Comparison of ENCODE assay signal across 8 cellular contexts in the genomic region with DNA sequence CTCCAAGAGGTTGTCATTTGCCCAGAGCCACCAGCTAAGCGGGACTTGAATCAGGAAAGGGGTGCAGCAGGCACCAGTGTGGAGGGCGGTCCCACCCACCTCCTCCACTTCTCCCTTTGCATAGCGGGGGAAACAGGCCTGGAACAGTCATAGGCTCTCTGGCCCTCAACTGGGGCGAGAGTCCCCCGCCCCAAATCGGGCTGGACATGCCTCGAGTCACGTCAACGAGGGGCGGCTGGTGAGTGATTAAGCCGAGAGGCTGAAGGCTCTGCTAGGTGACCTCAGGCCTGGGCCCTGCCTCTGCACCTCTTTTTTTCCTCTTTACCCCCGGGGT. TPM values are rescaled to one million over a fixed set of nuclear protein-coding genes. Genes with fewer than 3 reads are reported as not detected.
A peak's percentile ranks its signal among the peaks of the same experiment; 100 is the strongest.
DNase-seq lines count a peak whose midpoint lies in the region; ATAC-seq, FAIRE-seq and TF ChIP-seq lines count a peak whose summit lies in the region.

No MANE protein-coding gene starts in this region.

- peaks cover 64% of the 10 kb centered on the region for H3K36me3 Mint-ChIP-seq in central memory CD8-positive, alpha-beta T cell (ENCODE audit: insufficient read depth)

- H3K4me3 ChIP-seq in lung, result peak overlapping the region; percentile 25
- H3K4me3 ChIP-seq in urinary bladder (ENCODE audit: low read depth, low read length), result peak overlapping the region; percentile 31

- no peak for DNase-seq in HTR-8/SVneo (ENCODE audit: insufficient read length, low spot score)
- no peak for DNase-seq in central memory CD8-positive, alpha-beta T cell (ENCODE audit: low spot score in 2 of 2)
- no peak for DNase-seq in lung (ENCODE audit: low spot score)
- DNase-seq in GF-D8 (lab: John Stamatoyannopoulos, UW), result no peak
- no peak for DNase-seq in middle frontal gyrus (ENCODE audit: extremely low spot score, low spot score)
- DNase-seq in GM19238 (ENCODE audit: insufficient read length, low spot score), result no peak

- FAIRE-seq in HTR-8/SVneo (lab: Jason Lieb, UNC), result peak; percentile 33

- no peaks in the 10 kb centered on the region for H3K27me3 ChIP-seq in lung (ENCODE audit: control insufficient read depth, insufficient read depth)

- peak overlapping the region; percentile 95 for H3K4me3 Mint-ChIP-seq in central memory CD8-positive, alpha-beta T cell

- no peak for TF ChIP-seq CTCF in lung (IDR thresholded peaks at IDR 0.05; ENCODE audit: control extremely low read depth, extremely low read depth)

- H3K27me3 Mint-ChIP-seq in central memory CD8-positive, alpha-beta T cell, result no peaks in the 10 kb centered on the region

- 3% methylated on average over 12 of the region's 12 CpGs for WGBS in lung, 2 donors
- 2% methylated on average over 12 of the region's 12 CpGs for WGBS in urinary bladder

- H3K9me3 Mint-ChIP-seq in central memory CD8-positive, alpha-beta T cell, result no peaks in the 10 kb centered on the region

- no peaks in the 10 kb centered on the region for H3K9me3 ChIP-seq in lung (ENCODE audit: control insufficient read depth in 2 of 2, insufficient read depth in 1 of 2, low read length in 1 of 2)

- peaks cover 0 to 24% of the 10 kb centered on the region in 2 donors for H3K36me3 ChIP-seq in lung (ENCODE audit: control insufficient read depth in 2 of 2, insufficient read depth in 2 of 2, low read length in 2 of 2)
- H3K36me3 ChIP-seq in urinary bladder (ENCODE audit: insufficient read depth), result peaks cover 3% of the 10 kb centered on the region

- peak overlapping the region; percentile 83 to 86 for H3K27ac ChIP-seq in lung (ENCODE audit: low read depth in 1 of 2, low read length in 1 of 2)
- H3K27ac ChIP-seq in urinary bladder (ENCODE audit: low read depth), result peak overlapping the region; percentile 48

- peak; percentile 28 for ATAC-seq in GM18498 (IDR thresholded peaks at IDR 0.05; ENCODE audit: unreplicated experiment)
- ATAC-seq in central memory CD8-positive, alpha-beta T cell (replicated peaks; ENCODE audit: extremely low read depth, poor library complexity, severe bottlenecking), result peak; percentile 30
- peak; percentile 20 for ATAC-seq in lung (ENCODE audit: insufficient read depth, low FRiP score)

- H3K4me1 ChIP-seq in lung (ENCODE audit: control insufficient read depth in 2 of 2, insufficient read depth in 2 of 2, low read length in 2 of 2) (peaks cover 0 to 6% of the 10 kb centered on the region in 2 donors), urinary bladder (ENCODE audit: insufficient read depth) (no peaks in the 10 kb centered on the region)

- peak overlapping the region; percentile 97 for H3K27ac Mint-ChIP-seq in central memory CD8-positive, alpha-beta T cell (ENCODE audit: low read depth)

- H3K4me1 Mint-ChIP-seq in central memory CD8-positive, alpha-beta T cell, result peaks cover 11% of the 10 kb centered on the region

RNA-seq across cellular contexts. Expression of gene ARRDC2, which starts 0.4 kb away (rescaled TPM):
- 10 to 100 TPM; 19.4 to 50.0 TPM for total RNA-seq in lung
- polyA plus RNA-seq in lung, result 10 to 100 TPM; 47.6 to 62.2 TPM
- total RNA-seq in urinary bladder, result 7.5 TPM
- 38.0 TPM for polyA plus RNA-seq in urinary bladder

RNA-seq across cellular contexts. Expression of gene KCNN1, which starts 40.7 kb away (rescaled TPM):
- total RNA-seq in lung, result under 1 TPM in 1 of 2 donors, not detected in 1; 0.60 TPM
- polyA plus RNA-seq in lung, result under 1 TPM; 0.14 to 0.19 TPM
- total RNA-seq in urinary bladder, result 0.79 TPM
- polyA plus RNA-seq in urinary bladder, result 0.24 TPM
